8 cellular contexts compared by ENCODE assay signal in genomic region chr1:20787775-20788488, GRCh38. TPM values are rescaled to one million over a fixed set of nuclear protein-coding genes. Genes with fewer than 3 reads are reported as not detected.
DNase-seq lines count a peak whose midpoint lies in the region; ATAC-seq, FAIRE-seq and TF ChIP-seq lines count a peak whose summit lies in the region.

No MANE protein-coding gene starts in this region.

- peak overlapping the region; percentile 96 for H3K9ac ChIP-seq in GM23248
- H3K9ac ChIP-seq in NT2/D1 (ENCODE audit: insufficient read length, low read depth) = peak overlapping the region; percentile 93

- no peak for ATAC-seq in lung (ENCODE audit: insufficient read depth, low FRiP score)
- no peak for ATAC-seq in GM19397 (IDR thresholded peaks at IDR 0.05; ENCODE audit: unreplicated experiment)

- H3K4me1 ChIP-seq in GM23248 (ENCODE audit: insufficient read depth) = peaks cover 18% of the 10 kb centered on the region
- H3K4me1 ChIP-seq in NT2/D1 (ENCODE audit: insufficient read depth, insufficient read length) = no peaks in the 10 kb centered on the region
- H3K4me1 ChIP-seq in lung (ENCODE audit: control insufficient read depth in 2 of 2, insufficient read depth in 2 of 2, low read length in 2 of 2) = peaks cover 4 to 5% of the 10 kb centered on the region in 2 donors

- H4K20me1 ChIP-seq in GM23248 (ENCODE audit: insufficient read depth) = peaks cover 10% of the 10 kb centered on the region; the same call in 1 of the 2 replicates

- H3K27me3 ChIP-seq in GM23248 (replicated peaks; ENCODE audit: insufficient read depth) (no peaks in the 10 kb centered on the region), NT2/D1 (ENCODE audit: insufficient read depth, insufficient read length) (no peaks in the 10 kb centered on the region), lung (ENCODE audit: control insufficient read depth, insufficient read depth) (no peaks in the 10 kb centered on the region)

- in situ Hi-C loops in GM23248 (cut with MboI) = no loop called here

- H3K9me2 ChIP-seq in GM23248 (ENCODE audit: insufficient read depth) = no peaks in the 10 kb centered on the region

- no peak for FAIRE-seq in urothelium cell line (lab: Jason Lieb, UNC)

- H3K27ac ChIP-seq in GM23248 (peak overlapping the region; percentile 97), caudate nucleus (ENCODE audit: low read depth, low read length) (peak overlapping the region; percentile 89), lung (ENCODE audit: low read depth in 1 of 2, low read length in 1 of 2) (peak overlapping the region; percentile 98 to 99)

- H3K9me3 ChIP-seq in GM23248 (ENCODE audit: low read depth) (no peaks in the 10 kb centered on the region), NT2/D1 (ENCODE audit: insufficient read depth, low read length) (no peaks in the 10 kb centered on the region), lung (ENCODE audit: control insufficient read depth in 2 of 2, insufficient read depth in 1 of 2, low read length in 1 of 2) (no peaks in the 10 kb centered on the region)

- H2AFZ ChIP-seq in GM23248 = peak overlapping the region; percentile 76

- H3K4me2 ChIP-seq in GM23248 (ENCODE audit: unreplicated experiment) = peak overlapping the region; percentile 97

- peak overlapping the region; percentile 79 for H3K4me3 ChIP-seq in AG09309 (ENCODE audit: control insufficient read depth, low read depth, low read length)
- peak overlapping the region; percentile 98 for H3K4me3 ChIP-seq in GM23248
- H3K4me3 ChIP-seq in NT2/D1 (ENCODE audit: insufficient read length, low read depth) = peak overlapping the region; percentile 69
- H3K4me3 ChIP-seq in lung = peak overlapping the region; percentile 90

- TF ChIP-seq CTCF in AG09309 (IDR thresholded peaks at IDR 0.05; ENCODE audit: control insufficient read depth, insufficient read depth, low read depth, low read length, missing control alignments) = no peak
- TF ChIP-seq CTCF in lung (IDR thresholded peaks at IDR 0.05; ENCODE audit: control extremely low read depth, extremely low read depth) = no peak

- peaks cover 35% of the 10 kb centered on the region for H3K79me2 ChIP-seq in GM23248 (ENCODE audit: insufficient read depth)

- 8 to 9% methylated on average over 16 of the region's 16 CpGs for WGBS in GM23248 (ENCODE audit: low coverage in 1 of 2, low lambda C conversion rate in 2 of 2, missing lambda C conversion rate in 2 of 2), 2 experiments
- 12 to 19% methylated on average over 16 of the region's 16 CpGs for WGBS in lung, 2 donors

- peak; percentile 47 for DNase-seq in AG09309 (ENCODE audit: low read depth)
- DNase-seq in GM23248 = peak; percentile 88
- DNase-seq in NT2/D1 (ENCODE audit: low read depth, low spot score) = no peak
- no peak for DNase-seq in caudate nucleus (lab: John Stamatoyannopoulos, UW)
- no peak for DNase-seq in lung (ENCODE audit: low spot score)
- DNase-seq in urothelium cell line (ENCODE audit: low spot score) = peak; percentile 13
- DNase-seq in germinal center (ENCODE audit: low spot score) = no peak

- peaks cover 36% of the 10 kb centered on the region for H3F3A ChIP-seq in GM23248 (ENCODE audit: insufficient read depth)

- H3K36me3 ChIP-seq in GM23248 (ENCODE audit: low read depth) (no peaks in the 10 kb centered on the region), NT2/D1 (ENCODE audit: insufficient read depth, insufficient read length, low read length) (peaks cover 4% of the 10 kb centered on the region), lung (ENCODE audit: control insufficient read depth in 2 of 2, insufficient read depth in 2 of 2, low read length in 2 of 2) (no peaks in the 10 kb centered on the region)

RNA-seq across cellular contexts. Expression of gene HP1BP3, which starts 0.8 kb away (rescaled TPM):
- 141 and 151 TPM in 2 replicates for total RNA-seq in GM23248 (2014; rRNA removed; shearing (Covaris generic))
- 129 and 138 TPM in 2 replicates for polyA plus RNA-seq in GM23248 (2016; fragmentation: Nextera tagmentation; extraction: Ambion mirVana)
- 100 to 1,000 TPM; 143 to 316 TPM for total RNA-seq in lung
- polyA plus RNA-seq in lung = 10 to 100 TPM; 63.0 to 92.9 TPM

RNA-seq across cellular contexts. Expression of gene SH2D5, which starts 55.4 kb away (rescaled TPM):
- 1.0 and 1.4 TPM in 2 replicates for total RNA-seq in GM23248 (2014; rRNA removed; shearing (Covaris generic))
- 0.43 and 1.1 TPM in 2 replicates for polyA plus RNA-seq in GM23248 (2016; fragmentation: Nextera tagmentation; extraction: Ambion mirVana)
- total RNA-seq in lung = under 1 TPM in 1 of 2 donors, not detected in 1; 0.52 TPM
- polyA plus RNA-seq in lung = under 1 TPM; 0.37 to 0.93 TPM

Comparison
In these comparisons a context has a peak if more than half of its experiments do, and no peak if none do; other contexts are left out.
1. DNase-seq: peak in AG09309 (single experiment), GM23248 (single experiment) and urothelium cell line (single experiment); none in NT2/D1 (single experiment), caudate nucleus (0 of 61), lung (single experiment) and germinal center (single experiment).
2. Peak in every context shown above with its lines, with median percentiles within 50 percentile points of each other: H3K4me3 ChIP-seq and H3K27ac ChIP-seq.